Comparison of ENCODE assay signal across 8 cellular contexts in the genomic region with DNA sequence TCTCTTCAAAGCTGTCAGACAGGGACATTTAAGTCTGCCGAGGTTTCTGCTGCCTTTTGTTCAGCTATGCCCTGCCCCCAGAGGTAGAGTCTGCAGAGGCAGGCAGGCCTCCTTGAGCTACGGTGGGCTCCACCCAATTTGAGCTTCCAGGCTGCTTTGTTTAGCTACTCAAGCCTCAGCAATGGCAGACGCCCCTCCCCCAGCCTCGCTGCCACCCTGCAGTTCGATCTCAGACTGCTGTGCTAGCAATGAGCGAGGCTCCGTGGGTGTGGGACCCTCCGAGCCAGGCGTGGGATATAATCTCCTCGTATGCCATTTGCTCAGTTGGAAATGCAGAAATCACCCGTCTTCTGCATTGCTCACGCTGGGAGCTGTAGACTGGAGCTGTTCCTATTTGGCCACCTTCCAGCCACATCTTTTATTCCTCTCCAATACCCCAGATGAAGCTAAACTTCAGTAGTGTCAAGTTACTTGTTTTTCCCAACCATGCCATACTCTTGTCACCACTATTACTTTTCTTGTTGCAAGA. TPM values are rescaled to one million over a fixed set of nuclear protein-coding genes. Genes with fewer than 3 reads are reported as not detected.
DNase-seq lines count a peak whose midpoint lies in the region; ATAC-seq and TF ChIP-seq lines count a peak whose summit lies in the region.
"Not testable (repeated sequence)": the region's sequence is repeated elsewhere in the genome, so short reads cannot be mapped to it uniquely, and the experiment has no call there.

No MANE protein-coding gene starts in this region.

- POLR2A ChIA-PET in CD4-positive, alpha-beta memory T cell (lab: Charles Lee; ENCODE audit: partially characterized antibody) = interaction anchor here (1.2 to 2.0 kb wide), 2 partner anchors 22 to 24 kb away, joined by 5 to 10 read pairs; partner anchors contain the start of gene TIFA
- POLR2A ChIA-PET in IMR-90 (lab: Charles Lee; ENCODE audit: unreplicated experiment) = not testable (repeated sequence)
- POLR2A ChIA-PET in naive thymus-derived CD8-positive, alpha-beta T cell (lab: Charles Lee) = interaction anchor here (1.1 to 3.1 kb wide), 7 partner anchors 11 to 328 kb away, joined by 3 to 33 read pairs (median 6); partner anchors contain the start of genes ALPK1, AP1AR, LARP7 and TIFA

- TF ChIP-seq RAD21 in IMR-90 (IDR thresholded peaks at IDR 0.05; ENCODE audit: low read length) = not testable (repeated sequence)

- peak overlapping the region in 5 of 8 donors; percentile 68 to 81 (median 78) for H3K4me3 Mint-ChIP-seq in CD4-positive, alpha-beta memory T cell
- peak overlapping the region; percentile 72 to 93 (median 87) for H3K4me3 Mint-ChIP-seq in naive thymus-derived CD8-positive, alpha-beta T cell

- H3K9ac ChIP-seq in IMR-90 (ENCODE audit: low read depth, low read length); NT2/D1 (ENCODE audit: insufficient read length, low read depth): not testable (repeated sequence)

- H3K79me1 ChIP-seq in IMR-90 (ENCODE audit: low read depth in 1 of 2, low read length in 2 of 2) = not testable (repeated sequence)

- H3K4me1 Mint-ChIP-seq in CD4-positive, alpha-beta memory T cell = peaks cover 4 to 26% (median 6%) of the 10 kb centered on the region in 4 donors
- peaks cover 13 to 33% (median 27%) of the 10 kb centered on the region in 4 donors for H3K4me1 Mint-ChIP-seq in naive thymus-derived CD8-positive, alpha-beta T cell

- H3K4ac ChIP-seq in IMR-90 (ENCODE audit: low read depth, low read length) = not testable (repeated sequence)

- not testable (repeated sequence) for H3K9me3 ChIP-seq in CD4-positive, alpha-beta memory T cell (ENCODE audit: control insufficient read depth in 1 of 2, low read length in 2 of 2); IMR-90 (ENCODE audit: control insufficient read depth, insufficient read depth, low read length); NT2/D1 (ENCODE audit: insufficient read depth, low read length)

- peak overlapping the region; percentile 63 for H3K4me2 ChIP-seq in IMR-90 (ENCODE audit: low read depth, low read length)

- H3K14ac ChIP-seq in IMR-90 (replicated peaks; ENCODE audit: low read depth, low read length) = not testable (repeated sequence)

- not testable (repeated sequence) for H2BK5ac ChIP-seq in IMR-90 (ENCODE audit: low read depth, low read length, poor library complexity, severe bottlenecking)

- not testable (repeated sequence) for H3K36me3 Mint-ChIP-seq in CD4-positive, alpha-beta memory T cell; naive thymus-derived CD8-positive, alpha-beta T cell

- H4K5ac ChIP-seq in IMR-90 (ENCODE audit: low read depth, low read length) = not testable (repeated sequence)

- H3K23ac ChIP-seq in IMR-90 (ENCODE audit: low read depth, low read length) = not testable (repeated sequence)

- ATAC-seq in IMR-90 (ENCODE audit: low read depth) = peak; percentile 66
- ATAC-seq in naive thymus-derived CD8-positive, alpha-beta T cell = peak; percentile 74 to 84
- not testable (repeated sequence) for ATAC-seq in stimulated activated naive CD8-positive, alpha-beta T cell treated with anti-CD3 and anti-CD28 coated beads, Interleukin-15, Interleukin-2, amounts not matched to agents 100 U/mL and 50 U/mL, for 24 hours

- no CpG with 5 or more reads among the region's 12 CpGs for WGBS in IMR-90 (ENCODE audit: extremely low coverage in 2 of 2, insufficient read length in 1 of 2), 2 experiments

- in situ Hi-C loops in IMR-90 (cut with MboI; ENCODE audit: low sequenced_read_pairs); brain microvascular endothelial cell (cut with HindIII; ENCODE audit: low pct_ligation_motif_present, low sequenced_read_pairs): not testable (repeated sequence)

- not testable (repeated sequence) for BruUV-seq in IMR-90 (replicated peaks; lab: Mats Ljungman, UMichigan)

- H3K9me1 ChIP-seq in IMR-90 (ENCODE audit: insufficient read depth, low read length) = not testable (repeated sequence)

- not testable (repeated sequence) for H2BK120ac ChIP-seq in IMR-90 (ENCODE audit: low read depth, low read length)

- H2BK15ac ChIP-seq in IMR-90 (ENCODE audit: low read depth, low read length) = not testable (repeated sequence)

- not testable (repeated sequence) for H3K4me3 ChIP-seq in CD4-positive, alpha-beta memory T cell (ENCODE audit: low read length in 2 of 2); IMR-90 (ENCODE audit: insufficient read depth, low read depth, low read length); NT2/D1 (ENCODE audit: insufficient read length, low read depth)
- H3K4me3 ChIP-seq in brain microvascular endothelial cell (ENCODE audit: low read depth, low read length) = peak overlapping the region; percentile 42

- H4K91ac ChIP-seq in IMR-90 (ENCODE audit: insufficient read depth, low read depth, low read length) = not testable (repeated sequence)

- not testable (repeated sequence) for TF ChIP-seq CTCF in IMR-90 (conservative IDR thresholded peaks at IDR 0.05; ENCODE audit: low read depth, low read length); brain microvascular endothelial cell (IDR thresholded peaks at IDR 0.05; ENCODE audit: low read depth, low read length, missing control alignments)

- not testable (repeated sequence) for H3K27me3 Mint-ChIP-seq in CD4-positive, alpha-beta memory T cell; naive thymus-derived CD8-positive, alpha-beta T cell

- H4K8ac ChIP-seq in IMR-90 (ENCODE audit: low read depth in 2 of 2, low read length in 2 of 2) = not testable (repeated sequence)

- not testable (repeated sequence) for H4K20me1 ChIP-seq in IMR-90 (ENCODE audit: insufficient read depth, low read length)

- H3K18ac ChIP-seq in IMR-90 (ENCODE audit: low read depth, low read length) = not testable (repeated sequence)

- H2BK20ac ChIP-seq in IMR-90 (ENCODE audit: low read depth, low read length) = not testable (repeated sequence)

- H3K27me3 ChIP-seq in CD4-positive, alpha-beta memory T cell (ENCODE audit: insufficient read depth, low read length); IMR-90 (ENCODE audit: control insufficient read depth, insufficient read depth, low read length); NT2/D1 (ENCODE audit: insufficient read depth, insufficient read length); brain microvascular endothelial cell (replicated peaks): not testable (repeated sequence)

- peak in 1 of 5 donors; percentile 55 for DNase-seq in CD4-positive, alpha-beta memory T cell
- DNase-seq in IMR-90 = peak; percentile 49
- DNase-seq in NT2/D1 (ENCODE audit: low read depth, low spot score) = peak; percentile 39
- peak; percentile 48 to 59 for DNase-seq in activated T-cell treated with anti-CD3 and anti-CD28 coated beads, Interleukin-2, amount 50 U/mL, for 48 hours
- peak; percentile 52 for DNase-seq in brain microvascular endothelial cell
- DNase-seq in fibroblast of the conjunctiva (ENCODE audit: low read depth) = peak; percentile 36
- DNase-seq in naive thymus-derived CD8-positive, alpha-beta T cell = peak; percentile 37 to 88 (median 71)
- peak; percentile 48 for DNase-seq in stimulated activated naive CD8-positive, alpha-beta T cell treated with anti-CD3 and anti-CD28 coated beads, Interleukin-15, Interleukin-2, amounts not matched to agents 100 U/mL and 50 U/mL, for 24 hours

- not testable (repeated sequence) for H2AK5ac ChIP-seq in IMR-90 (ENCODE audit: low read depth, low read length)

- TF ChIP-seq POLR2A in IMR-90 (IDR thresholded peaks at IDR 0.05; ENCODE audit: low read depth, low read length) = not testable (repeated sequence)

- not testable (repeated sequence) for H2AK9ac ChIP-seq in IMR-90 (replicated peaks; ENCODE audit: low read depth, low read length, poor library complexity)

- not testable (repeated sequence) for H3K56ac ChIP-seq in IMR-90 (ENCODE audit: extremely low read depth, insufficient read depth, low read length)

- dilution Hi-C loops in IMR-90 (cut with HindIII; ENCODE audit: low sequenced_read_pairs, unreplicated experiment) = not testable (repeated sequence)

- intact Hi-C loops in CD4-positive, alpha-beta memory T cell (cut with micrococcal nuclease); IMR-90 (cut with micrococcal nuclease): not testable (repeated sequence)

- H3K27ac ChIP-seq in CD4-positive, alpha-beta memory T cell (ENCODE audit: low read depth, low read length); IMR-90 (ENCODE audit: insufficient read depth, low read length); brain microvascular endothelial cell: not testable (repeated sequence)

- peak overlapping the region in 4 of 7 donors; percentile 7 to 77 (median 64) for H3K27ac Mint-ChIP-seq in CD4-positive, alpha-beta memory T cell
- peak overlapping the region; percentile 86 to 98 (median 95) for H3K27ac Mint-ChIP-seq in naive thymus-derived CD8-positive, alpha-beta T cell

- CTCF ChIA-PET in CD4-positive, alpha-beta memory T cell (lab: Charles Lee; ENCODE audit: partially characterized antibody) = interaction anchor here (0.7 to 1.2 kb wide), 4 partner anchors 12 to 28 kb away, joined by 3 to 8 read pairs (median 4); partner anchors contain the start of gene TIFA
- CTCF ChIA-PET in IMR-90 (lab: Yijun Ruan, JAX) = interaction anchor here (0.7 kb wide), 1 partner anchor 18 kb away, joined by 3 read pairs; no protein-coding TSS in a partner anchor

- not testable (repeated sequence) for H3K36me3 ChIP-seq in CD4-positive, alpha-beta memory T cell (ENCODE audit: insufficient read depth, low read length); IMR-90 (ENCODE audit: control insufficient read depth, insufficient read depth, low read length); NT2/D1 (ENCODE audit: insufficient read depth, insufficient read length, low read length); brain microvascular endothelial cell (replicated peaks)

- not testable (repeated sequence) for H3K4me1 ChIP-seq in CD4-positive, alpha-beta memory T cell (ENCODE audit: insufficient read depth, low read length); IMR-90 (ENCODE audit: control insufficient read depth, insufficient read depth, low read length); NT2/D1 (ENCODE audit: insufficient read depth, insufficient read length)

- not testable (repeated sequence) for H3K9me3 Mint-ChIP-seq in CD4-positive, alpha-beta memory T cell; naive thymus-derived CD8-positive, alpha-beta T cell

- H2AFZ ChIP-seq in IMR-90 (replicated peaks; ENCODE audit: low read length, poor library complexity) = not testable (repeated sequence)

RNA-seq across cellular contexts. Expression of gene ALPK1, which starts 12.2 kb away (rescaled TPM):
- 10 to 100 TPM; 16.3 to 18.6 TPM for total RNA-seq in CD4-positive, alpha-beta memory T cell
- 1 to 10 TPM; 3.9 to 4.1 TPM for polyA plus RNA-seq in CD4-positive, alpha-beta memory T cell
- total RNA-seq in IMR-90 (2012; rRNA removed) = 7.9 and 8.6 TPM in 2 replicates
- 2.8 and 3.3 TPM in 2 replicates for polyA plus RNA-seq in IMR-90 (2012; rRNA removed)
- 0.93 and 1.1 TPM in 2 replicates for polyA plus RNA-seq in IMR-90 (2012; cell fraction: cytosol; rRNA removed)
- 2.7 and 11.5 TPM in 2 replicates for polyA plus RNA-seq in IMR-90 (2012; cell fraction: nucleus; rRNA removed; ENCODE audit: low replicate concordance)
- 10 to 100 TPM; 11.3 to 12.6 TPM for total RNA-seq in naive thymus-derived CD8-positive, alpha-beta T cell
- polyA plus RNA-seq in naive thymus-derived CD8-positive, alpha-beta T cell = 1 to 10 TPM; 2.3 to 4.9 (median 3.8) TPM

RNA-seq across cellular contexts. Expression of gene TIFA, which starts 23.6 kb away (rescaled TPM):
- 10 to 100 TPM; 30.1 to 30.7 TPM for total RNA-seq in CD4-positive, alpha-beta memory T cell
- 10 to 100 TPM; 49.7 to 54.2 TPM for polyA plus RNA-seq in CD4-positive, alpha-beta memory T cell
- total RNA-seq in IMR-90 (2012; rRNA removed) = 2.5 and 3.6 TPM in 2 replicates
- 2.5 and 3.7 TPM in 2 replicates for polyA plus RNA-seq in IMR-90 (2012; rRNA removed)
- polyA plus RNA-seq in IMR-90 (2012; cell fraction: cytosol; rRNA removed) = 0.55 and 0.65 TPM in 2 replicates
- 0.25 and 1.0 TPM in 2 replicates for polyA plus RNA-seq in IMR-90 (2012; cell fraction: nucleus; rRNA removed; ENCODE audit: low replicate concordance)
- total RNA-seq in naive thymus-derived CD8-positive, alpha-beta T cell = 10 to 100 TPM; 11.4 to 12.6 TPM
- polyA plus RNA-seq in naive thymus-derived CD8-positive, alpha-beta T cell = 10 to 100 TPM in 2 of 3 donors, 1 to 10 TPM in 1; 9.7 to 15.8 (median 13.7) TPM
